ENCODE assay signal across 8 cellular contexts in the genomic region with DNA sequence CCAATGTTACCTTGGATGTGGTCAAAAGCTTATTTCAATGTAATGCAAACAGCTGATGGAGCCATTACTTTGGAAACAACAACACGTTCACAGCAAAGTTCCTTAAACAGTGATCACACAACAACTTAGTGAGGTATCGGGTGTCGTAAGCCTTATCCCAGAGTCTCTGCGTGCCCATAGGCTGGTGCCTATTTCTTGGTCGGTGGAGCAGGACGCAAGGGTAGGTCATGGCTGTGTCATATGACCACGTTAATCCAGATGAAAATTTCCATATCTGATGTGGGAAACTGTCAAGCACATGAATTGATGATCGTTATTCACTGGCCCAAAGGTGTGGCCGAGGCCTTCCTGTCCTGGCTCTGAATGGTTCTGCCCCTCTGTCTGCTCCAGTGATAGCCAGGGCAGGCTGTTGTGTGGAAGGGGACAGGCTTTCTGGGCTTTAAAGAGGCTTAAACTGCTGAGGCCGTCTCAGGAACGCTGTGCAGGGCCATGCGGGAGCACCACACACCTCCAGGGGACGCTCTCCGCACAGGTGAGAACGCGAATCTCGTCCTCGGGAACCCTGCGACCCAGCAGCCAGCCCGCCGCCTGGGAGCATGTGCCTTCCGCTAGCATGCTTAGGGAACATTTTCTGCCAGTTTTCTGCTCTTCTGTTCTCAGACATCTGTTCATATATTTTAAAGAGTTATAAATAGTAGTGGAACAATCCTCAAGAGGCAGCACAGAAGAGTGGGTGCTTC.
DNase-seq lines count a peak whose midpoint lies in the region; ATAC-seq and TF ChIP-seq lines count a peak whose summit lies in the region.

No MANE protein-coding gene starts in this region.

- no peaks in the 10 kb centered on the region for H3K79me2 ChIP-seq in PC-3 (ENCODE audit: low read length)

- POLR2A ChIA-PET in PC-3 (lab: Charles Lee; ENCODE audit: unreplicated experiment) = no interaction called here

- peaks cover 15% of the 10 kb centered on the region for H3K4me1 ChIP-seq in PC-3 (ENCODE audit: insufficient read depth, low read length)
- H3K4me1 ChIP-seq in esophagus muscularis mucosa = peaks cover 0 to 12% (median 0%) of the 10 kb centered on the region in 4 donors

- H3K36me3 Mint-ChIP-seq in progenitor cell of endocrine pancreas (ENCODE audit: insufficient read depth) = peaks cover 29% of the 10 kb centered on the region

- H3K27ac ChIP-seq in PC-3 (ENCODE audit: low read length) (no peak overlapping the region), esophagus muscularis mucosa (replicated peaks in 1 of 4) (no peak overlapping the region)

- H3K4me3 Mint-ChIP-seq in progenitor cell of endocrine pancreas (ENCODE audit: low read depth) = no peak overlapping the region

- H3K4me2 ChIP-seq in PC-3 (ENCODE audit: low read length) = no peak overlapping the region

- H3K27me3 ChIP-seq in PC-3 (ENCODE audit: low read length) (no peaks in the 10 kb centered on the region), esophagus muscularis mucosa (no peaks in the 10 kb centered on the region)

- H3K36me3 ChIP-seq in PC-3 (ENCODE audit: low read depth, low read length) = peaks cover 18% of the 10 kb centered on the region
- peaks cover 0 to 39% (median 20%) of the 10 kb centered on the region in 4 donors for H3K36me3 ChIP-seq in esophagus muscularis mucosa

- no peak overlapping the region for H3K9ac ChIP-seq in PC-3 (ENCODE audit: low read length)

- H3K9me2 ChIP-seq in PC-3 (replicated peaks; ENCODE audit: low read length) = no peaks in the 10 kb centered on the region

- CTCF ChIA-PET in PC-3 (lab: Charles Lee) = interaction anchor here (0.6 kb wide), 1 partner anchor 1984 kb away, joined by 3 read pairs; no protein-coding TSS in a partner anchor

- H3K4me3 ChIP-seq in PC-3 (ENCODE audit: low read length) (no peak overlapping the region), esophagus muscularis mucosa (no peak overlapping the region)

- intact Hi-C loops in PC-3 (cut with micrococcal nuclease) (loop anchor here (10.0 kb wide), 1 partner anchor 153 kb away; no protein-coding TSS in a partner anchor), esophagus muscularis mucosa (cut with DNase I) (no loop called here)

- no peak for TF ChIP-seq POLR2A in esophagus muscularis mucosa (IDR thresholded peaks at IDR 0.05; ENCODE audit: low read depth)

- H3F3A ChIP-seq in PC-3 (ENCODE audit: low read length, unreplicated experiment) = no peaks in the 10 kb centered on the region

- 91% methylated on average over 15 of the region's 22 CpGs for WGBS in esophagus muscularis mucosa

- DNase-seq in NCI-H748 (lab: John Stamatoyannopoulos, UW; ENCODE audit: unreplicated experiment) (peak; percentile 34), NCI-H748 treated with DMSO at 0.1 percent for 48 hours (lab: John Stamatoyannopoulos, UW) (no peak), PC-3 (no peak), esophagus muscularis mucosa (ENCODE audit: extremely low spot score) (peak; percentile 53), progenitor cell of endocrine pancreas (ENCODE audit: low spot score, unreplicated experiment) (no peak), RPMI8226 (no peak), dermis blood vessel endothelial cell (no peak), amniotic stem cell (lab: John Stamatoyannopoulos, UW) (no peak)

- peaks cover 22% of the 10 kb centered on the region for H3K4me1 Mint-ChIP-seq in progenitor cell of endocrine pancreas (ENCODE audit: low read depth)

- TF ChIP-seq CTCF in PC-3 (conservative IDR thresholded peaks at IDR 0.05; ENCODE audit: low read depth, low read length) (0 out of 2 replicates have a peak, but pooled peaks have one; percentile 15), esophagus muscularis mucosa (IDR thresholded peaks at IDR 0.05) (peak in 1 of 3 experiments; percentile 5), progenitor cell of endocrine pancreas (IDR thresholded peaks at IDR 0.05; ENCODE audit: unreplicated experiment) (peak; percentile 62)

- TF ChIP-seq EP300 in esophagus muscularis mucosa (IDR thresholded peaks at IDR 0.05) = no peak

- no peak for ATAC-seq in PC-3

- no peaks in the 10 kb centered on the region for H3K9me3 ChIP-seq in PC-3 (ENCODE audit: low read length)
- H3K9me3 ChIP-seq in esophagus muscularis mucosa = no peaks in the 10 kb centered on the region

- H4K20me1 ChIP-seq in PC-3 (ENCODE audit: low read length) = no peaks in the 10 kb centered on the region

- no peaks in the 10 kb centered on the region for H3K27me3 Mint-ChIP-seq in progenitor cell of endocrine pancreas

- H3K27ac Mint-ChIP-seq in progenitor cell of endocrine pancreas = peak overlapping the region; percentile 67

- H2AFZ ChIP-seq in PC-3 (ENCODE audit: low read length) = no peak overlapping the region

- no TSS peak for BruUV-seq in PC-3 (replicated peaks; lab: Mats Ljungman, UMichigan)

- no peaks in the 10 kb centered on the region for H3K9me3 Mint-ChIP-seq in progenitor cell of endocrine pancreas (ENCODE audit: low read depth)

Comparison
In these comparisons a context has a peak if more than half of its experiments do, and no peak if none do; other contexts are left out.
1. DNase-seq: peak in NCI-H748 (single experiment) and esophagus muscularis mucosa (single experiment); none in NCI-H748 treated with DMSO at 0.1 percent for 48 hours (single experiment), PC-3 (single experiment), progenitor cell of endocrine pancreas (single experiment), RPMI8226 (single experiment), dermis blood vessel endothelial cell (single experiment) and amniotic stem cell (single experiment).